Comparison of ENCODE assay signal across 1 cellular context in genomic region chr6:157513619-157514485, GRCh38.
TF ChIP-seq lines count a peak whose summit lies in the region.

No MANE protein-coding gene starts in this region.

TF ChIP-seq in K562, 482 proteins besides CTCF, POLR2A, EP300 and RAD21 (continued from another document):
- TF ChIP-seq MLLT1 (IDR thresholded peaks at IDR 0.05) = peak in 1 of 2 experiments; percentile 34; a peak in 1 of 4 replicates
- peak; percentile 70; the same call in 1 of the 2 replicates for TF ChIP-seq ZNF668 (CRISPR knock-in tag; IDR thresholded peaks at IDR 0.05)
- TF ChIP-seq NUFIP1 (IDR thresholded peaks at IDR 0.05; ENCODE audit: partially characterized antibody) = peak; percentile 62
TF ChIP-seq in K562: peak in this region for 45.
